In genomic region chr11:116725434-116726221, GRCh38 we compare ENCODE assay signal across 13 cellular contexts. TPM values are rescaled to one million over a fixed set of nuclear protein-coding genes. Genes with fewer than 3 reads are reported as not detected.
DNase-seq lines count a peak whose midpoint lies in the region; ATAC-seq and TF ChIP-seq lines count a peak whose summit lies in the region.
"Had no signal": no experiment of that assay in that cellular context is flagged by ENCODE, and none has a peak within 500 bp of the region (broad histone marks: within the 10 kb centered on the region; RNA-seq: fewer than 3 reads in every experiment).

No MANE protein-coding gene starts in this region.

- H2AK5ac ChIP-seq in mesenchymal stem cell (ENCODE audit: low read length, severe bottlenecking), result no peak overlapping the region
- H2AK5ac ChIP-seq in H9 (ENCODE audit: insufficient read length, low read length), result no peak overlapping the region

- no peak overlapping the region for H3K4me3 ChIP-seq in mesenchymal stem cell (ENCODE audit: insufficient read depth in 1 of 2, low read depth in 1 of 2, low read length in 2 of 2)
- H3K4me3 ChIP-seq in upper lobe of right lung, result no peak overlapping the region
- H3K4me3 ChIP-seq: colonic mucosa had no signal

- no peak overlapping the region for H2BK5ac ChIP-seq in mesenchymal stem cell (ENCODE audit: low read depth, low read length, poor library complexity, severe bottlenecking)
- no peak overlapping the region for H2BK5ac ChIP-seq in H9 (ENCODE audit: insufficient read length, low read length)

- peaks cover 14% of the 10 kb centered on the region for H3K27me3 Mint-ChIP-seq in H9 (ENCODE audit: low read depth)

- H3K9me3 ChIP-seq in mesenchymal stem cell (ENCODE audit: control insufficient read depth, low read length), result no peaks in the 10 kb centered on the region
- H3K9me3 ChIP-seq in upper lobe of right lung, result no peaks in the 10 kb centered on the region
- H3K9me3 ChIP-seq in H9 (ENCODE audit: control insufficient read depth, low read depth, low read length), result no peaks in the 10 kb centered on the region
- H3K9me3 ChIP-seq: colonic mucosa had no signal

- H3K9ac ChIP-seq in mesenchymal stem cell (ENCODE audit: low read length) (peak overlapping the region; percentile 38), H9 (ENCODE audit: extremely low read depth, insufficient read length, low read length) (no peak overlapping the region)

- no peak overlapping the region for H2BK120ac ChIP-seq in mesenchymal stem cell (ENCODE audit: low read depth, low read length)
- H2BK120ac ChIP-seq in H9 (ENCODE audit: low read depth, low read length, poor library complexity, severe bottlenecking), result no peak overlapping the region

- H4K91ac ChIP-seq in mesenchymal stem cell (ENCODE audit: low read length) (peak overlapping the region; percentile 29), H9 (ENCODE audit: insufficient read length, low read depth, low read length) (no peak overlapping the region)

- H3K4me3 Mint-ChIP-seq in H9, result no peak overlapping the region
- H3K4me3 Mint-ChIP-seq: activated B cell treated with CpG ODN at 0.5 μM for 24 hours had no signal

- H3K4me1 ChIP-seq in mesenchymal stem cell (ENCODE audit: control insufficient read depth, insufficient read depth, low read depth, low read length), result peaks cover 15% of the 10 kb centered on the region
- H3K4me1 ChIP-seq in upper lobe of right lung, result peaks cover 3% of the 10 kb centered on the region
- peaks cover 6% of the 10 kb centered on the region; the same call in 1 of the 2 replicates for H3K4me1 ChIP-seq in H9 (ENCODE audit: insufficient read depth, low read length)
- H3K4me1 ChIP-seq: colonic mucosa had no signal

- no peak overlapping the region for H3K56ac ChIP-seq in H9 (ENCODE audit: insufficient read length, low read depth, low read length)

- H3T11ph ChIP-seq in H9 (ENCODE audit: low read length), result no peak overlapping the region

- H3K36me3 ChIP-seq in mesenchymal stem cell (ENCODE audit: control insufficient read depth in 1 of 2, insufficient read depth in 2 of 2, low read depth in 1 of 2, low read length in 2 of 2) (no peaks in the 10 kb centered on the region), upper lobe of right lung (no peaks in the 10 kb centered on the region)
- H3K36me3 ChIP-seq: colonic mucosa had no signal

- H3K23ac ChIP-seq in mesenchymal stem cell (ENCODE audit: low read length in 2 of 2), result no peak overlapping the region
- no peak overlapping the region for H3K23ac ChIP-seq in H9 (ENCODE audit: insufficient read length, low read depth, low read length)

- H3K27ac Mint-ChIP-seq in H9, result no peak overlapping the region; a peak in 1 of 7 replicates
- H3K27ac Mint-ChIP-seq: activated B cell treated with CpG ODN at 0.5 μM for 24 hours; activated T-helper 2 cell treated with anti-CD3 and anti-CD28 coated beads, Interferon-gamma antibody, Interleukin-2, Interleukin-4, amounts not matched to agents 10 μg/mL and 5 μg/mL and 100 μg/mL, durations not matched to agents 14 hours and 24 hours and 36 hours had no signal

- peak overlapping the region in 1 of 2 experiments; percentile 0 for H2BK12ac ChIP-seq in mesenchymal stem cell (ENCODE audit: low read length in 2 of 2)
- no peak overlapping the region for H2BK12ac ChIP-seq in H9 (ENCODE audit: insufficient read length, low read depth, low read length)

- intact Hi-C loops in upper lobe of right lung (cut with DNase I), result no loop called here

- H3K4me2 ChIP-seq in mesenchymal stem cell (ENCODE audit: low read length, poor library complexity, severe bottlenecking) (no peak overlapping the region), H9 (ENCODE audit: insufficient read depth, insufficient read length, low read length) (no peak overlapping the region)

- DNase-seq in LHCN-M2 (ENCODE audit: low read depth), result peak; percentile 91
- peak; percentile 66 for DNase-seq in dedifferentiated amniotic fluid mesenchymal stem cell (ENCODE audit: extremely low spot score)
- peak; percentile 55 for DNase-seq in mesenchymal stem cell
- peak; percentile 61 for DNase-seq in upper lobe of right lung
- no peak for DNase-seq in H9
- DNase-seq in Kasumi-1 (lab: John Stamatoyannopoulos, UW), result no peak
- DNase-seq: activated B cell treated with CpG ODN at 0.5 μM for 24 hours; colonic mucosa; DMS153; NCI-H510A; stimulated activated CD4-positive, alpha-beta T cell treated with anti-CD3 and anti-CD28 coated beads, Interleukin-12 subunit alpha, Interleukin-12 subunit beta, amount 100 ng/mL, for 4 hours had no signal

- ATAC-seq in upper lobe of right lung, result peak; percentile 7
- no peak for ATAC-seq in GM19023 (IDR thresholded peaks at IDR 0.05; ENCODE audit: unreplicated experiment)

- H2AFZ ChIP-seq in mesenchymal stem cell (ENCODE audit: low read depth, low read length) (no peak overlapping the region), H9 (ENCODE audit: low read length) (no peak overlapping the region)

- H3K27ac ChIP-seq in mesenchymal stem cell (ENCODE audit: low read length, poor library complexity, severe bottlenecking), result no peak overlapping the region
- no peak overlapping the region for H3K27ac ChIP-seq in upper lobe of right lung
- no peak overlapping the region for H3K27ac ChIP-seq in H9 (ENCODE audit: insufficient read length, low read depth, low read length)
- H3K27ac ChIP-seq: colonic mucosa had no signal

- H4K20me1 ChIP-seq in H9 (ENCODE audit: control insufficient read depth, insufficient read depth, insufficient read length), result no peaks in the 10 kb centered on the region

- no peaks in the 10 kb centered on the region for H3K9me3 Mint-ChIP-seq in H9
- H3K9me3 Mint-ChIP-seq: activated B cell treated with CpG ODN at 0.5 μM for 24 hours; activated T-helper 2 cell treated with anti-CD3 and anti-CD28 coated beads, Interferon-gamma antibody, Interleukin-2, Interleukin-4, amounts not matched to agents 10 μg/mL and 5 μg/mL and 100 μg/mL, durations not matched to agents 14 hours and 24 hours and 36 hours had no signal

- H3K18ac ChIP-seq in mesenchymal stem cell (ENCODE audit: low read depth in 1 of 2, low read length in 2 of 2) (peak overlapping the region in 1 of 2 experiments; percentile 40), H9 (ENCODE audit: insufficient read length, low read depth, low read length) (no peak overlapping the region)

- TF ChIP-seq CTCF in upper lobe of right lung (IDR thresholded peaks at IDR 0.05), result no peak
- no peak for TF ChIP-seq CTCF in H9 (conservative IDR thresholded peaks at IDR 0.05)

- H2BK20ac ChIP-seq in H9 (ENCODE audit: low read depth, low read length, poor library complexity, severe bottlenecking), result no peak overlapping the region

- H3K36me3 Mint-ChIP-seq in H9 (ENCODE audit: insufficient read depth in 1 of 3, low read depth in 3 of 3), result no peaks in the 10 kb centered on the region

- H3K79me2 ChIP-seq in H9 (ENCODE audit: insufficient read depth, low read length), result no peaks in the 10 kb centered on the region

- peaks cover 6 to 39% of the 10 kb centered on the region in 2 experiments for H3K4me1 Mint-ChIP-seq in H9
- H3K4me1 Mint-ChIP-seq: activated B cell treated with CpG ODN at 0.5 μM for 24 hours had no signal

- H4K8ac ChIP-seq in mesenchymal stem cell (ENCODE audit: low read length) (no peak overlapping the region), H9 (replicated peaks; ENCODE audit: insufficient read length, low read depth, low read length) (no peak overlapping the region)

- H2BK15ac ChIP-seq in mesenchymal stem cell (ENCODE audit: low read depth, poor library complexity, severe bottlenecking), result no peak overlapping the region
- H2BK15ac ChIP-seq in H9 (ENCODE audit: low read depth, low read length), result no peak overlapping the region

- H3K14ac ChIP-seq in mesenchymal stem cell (ENCODE audit: low read length in 2 of 2) (peak overlapping the region in 1 of 2 experiments; percentile 5), H9 (ENCODE audit: insufficient read depth, low read length) (no peak overlapping the region; the same call in 1 of the 2 replicates)

- no peaks in the 10 kb centered on the region for H3K23me2 ChIP-seq in H9 (ENCODE audit: insufficient read length, low read depth, low read length, poor library complexity, severe bottlenecking)

- no peak overlapping the region for H4K5ac ChIP-seq in H9 (ENCODE audit: insufficient read length, low read depth, low read length)

- peaks cover 23 to 49% of the 10 kb centered on the region in 2 experiments for H3K27me3 ChIP-seq in mesenchymal stem cell (ENCODE audit: control insufficient read depth in 1 of 2, insufficient read depth in 1 of 2, low read length in 2 of 2)
- no peaks in the 10 kb centered on the region for H3K27me3 ChIP-seq in upper lobe of right lung
- H3K27me3 ChIP-seq in H9 (ENCODE audit: insufficient read depth, low read length), result no peaks in the 10 kb centered on the region; the same call in 1 of the 2 replicates
- H3K27me3 ChIP-seq: colonic mucosa had no signal

- H3K79me1 ChIP-seq in mesenchymal stem cell (replicated peaks; ENCODE audit: low read length, poor library complexity, severe bottlenecking), result no peaks in the 10 kb centered on the region
- no peaks in the 10 kb centered on the region for H3K79me1 ChIP-seq in H9 (ENCODE audit: insufficient read depth, low read depth, low read length, poor library complexity, severe bottlenecking)

- no peak overlapping the region for H3K4ac ChIP-seq in mesenchymal stem cell (ENCODE audit: low read depth in 1 of 2, low read length in 2 of 2)
- no peak overlapping the region for H3K4ac ChIP-seq in H9 (ENCODE audit: low read depth, low read length)

- WGBS in mesenchymal stem cell, result 88% methylated on average over 15 of the region's 19 CpGs
- no CpG with 5 or more reads among the region's 19 CpGs for WGBS in H9 (ENCODE audit: extremely low coverage, insufficient read length, low lambda C conversion rate)

RNA-seq across cellular contexts. Expression of gene BUD13, which starts 47.2 kb away (rescaled TPM):
- total RNA-seq in LHCN-M2 (2014; rRNA removed) (16.6 and 17.7 TPM in 2 replicates), upper lobe of right lung (17.7 TPM), H9 (2021) (29.3 and 30.0 TPM in 2 replicates)
- 9.9 TPM for polyA plus RNA-seq in LHCN-M2 (2012)
- polyA plus RNA-seq in mesenchymal stem cell (2013, experiment 1 of 2), result 8.3 TPM
- 8.3 TPM for polyA plus RNA-seq in mesenchymal stem cell (2013, experiment 2 of 2)

Comparison
In these comparisons a context has a peak if more than half of its experiments do, and no peak if none do; other contexts are left out.
1. DNase-seq: peak in LHCN-M2 (single experiment), dedifferentiated amniotic fluid mesenchymal stem cell (single experiment), mesenchymal stem cell (single experiment) and upper lobe of right lung (single experiment); none in H9 (single experiment) and Kasumi-1 (0 of 2).